In the genomic region with DNA sequence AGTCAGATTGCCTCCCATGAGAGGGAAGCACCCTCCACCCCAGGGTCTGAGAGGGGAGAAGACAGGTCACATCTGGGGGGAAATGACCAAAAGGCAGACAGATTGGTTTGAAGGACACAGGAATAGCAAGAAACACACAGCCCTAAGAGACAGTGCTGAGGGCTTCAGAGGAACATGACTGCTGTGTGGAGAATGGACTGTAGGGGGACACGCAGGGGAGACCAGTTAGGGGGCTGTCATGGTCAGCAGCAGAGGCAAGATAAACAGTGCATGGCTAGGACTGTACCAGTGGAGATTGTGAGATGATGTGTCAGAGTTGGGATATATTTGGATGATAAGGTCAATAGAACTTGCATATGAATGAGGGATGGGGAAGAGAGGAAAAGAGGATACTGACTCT, we compare ENCODE assay signal across 20 cellular contexts. TPM values are rescaled to one million over a fixed set of nuclear protein-coding genes. Genes with fewer than 3 reads are reported as not detected.
DNase-seq lines count a peak whose midpoint lies in the region; ATAC-seq, FAIRE-seq and TF ChIP-seq lines count a peak whose summit lies in the region.
"Had no signal": no experiment of that assay in that cellular context is flagged by ENCODE, and none has a peak within 500 bp of the region (broad histone marks: within the 10 kb centered on the region; RNA-seq: fewer than 3 reads in every experiment).

No MANE protein-coding gene starts in this region.

- H3K9me3 ChIP-seq in astrocyte (ENCODE audit: insufficient read depth, low read depth, low read length) = no peaks in the 10 kb centered on the region
- H3K9me3 ChIP-seq: ascending aorta had no signal

- CTCF ChIA-PET in AG04449 (lab: Yijun Ruan, JAX) = interaction anchor here (0.9 to 1.2 kb wide), 2 partner anchors 16 to 136 kb away, joined by 3 read pairs; a partner anchor contains a TSS

- peaks cover 10% of the 10 kb centered on the region for H3K27me3 Mint-ChIP-seq in GM23338 (ENCODE audit: insufficient read depth, low read depth, poor library complexity)
- H3K27me3 Mint-ChIP-seq in astrocyte (ENCODE audit: low read depth, unreplicated experiment) = peaks cover 34% of the 10 kb centered on the region

- peak; percentile 36 for ATAC-seq in GM23338
- ATAC-seq in GM21447 (IDR thresholded peaks at IDR 0.05; ENCODE audit: unreplicated experiment) = no peak
- ATAC-seq in left lobe of liver = no peak
- ATAC-seq: activated naive CD4-positive, alpha-beta T cell treated with anti-CD3 and anti-CD28 coated beads, Interleukin-2, amount 50 U/mL, for 72 hours; left colon; natural killer cell treated with Interleukin-12 subunit alpha and Interleukin-12 subunit beta and Interleukin-15 and Interleukin-18, amount 100 ng/mL, for 72 hours had no signal

- H3K79me2 ChIP-seq in GM23338 (replicated peaks; ENCODE audit: insufficient read depth) = no peaks in the 10 kb centered on the region
- H3K79me2 ChIP-seq in astrocyte (ENCODE audit: insufficient read depth, low read length) = no peaks in the 10 kb centered on the region

- no peaks in the 10 kb centered on the region for H3K9me2 ChIP-seq in GM23338 (ENCODE audit: insufficient read depth)

- H3K4me1 Mint-ChIP-seq in GM23338 = peaks cover 7% of the 10 kb centered on the region
- peaks cover 2% of the 10 kb centered on the region for H3K4me1 Mint-ChIP-seq in astrocyte (ENCODE audit: low read depth, unreplicated experiment)
- H3K4me1 Mint-ChIP-seq: CD4-positive, CD25-positive, alpha-beta regulatory T cell had no signal

- peak; percentile 13 for TF ChIP-seq CTCF in AG04449 (IDR thresholded peaks at IDR 0.05; ENCODE audit: insufficient read depth, low read length, missing control alignments)
- TF ChIP-seq CTCF in GM23338 (conservative IDR thresholded peaks at IDR 0.05; ENCODE audit: low read depth in 2 of 2) = peak; percentile 17 to 47; a peak in 3 of 4 replicates
- peak; percentile 4 for TF ChIP-seq CTCF in astrocyte (IDR thresholded peaks at IDR 0.05; ENCODE audit: insufficient read depth, low read depth, low read length)
- peak; percentile 16 for TF ChIP-seq CTCF in fibroblast of villous mesenchyme (IDR thresholded peaks at IDR 0.05; ENCODE audit: insufficient read depth, low read depth, low read length)

- no peak for FAIRE-seq in astrocyte (lab: Jason Lieb, UNC)
- FAIRE-seq: colon had no signal

- H3K9ac ChIP-seq in astrocyte (ENCODE audit: low read length) = no peak overlapping the region

- peaks cover 10% of the 10 kb centered on the region; the same call in 1 of the 2 replicates for H3F3A ChIP-seq in GM23338 (replicated peaks; ENCODE audit: low read depth)

- H3K4me1 ChIP-seq in GM23338 (ENCODE audit: insufficient read depth) (peaks cover 23% of the 10 kb centered on the region), astrocyte (ENCODE audit: insufficient read depth, low read length) (peaks cover 4% of the 10 kb centered on the region)

- H3K4me3 Mint-ChIP-seq in GM23338 = no peak overlapping the region
- no peak overlapping the region for H3K4me3 Mint-ChIP-seq in astrocyte (ENCODE audit: unreplicated experiment)
- H3K4me3 Mint-ChIP-seq: activated T-helper 1 cell treated with anti-CD3 and anti-CD28 coated beads, Interleukin-12 subunit alpha, Interleukin-12 subunit beta, Interleukin-2, Interleukin-4 antibody, amounts not matched to agents 30 ng/mL and 10 ng/mL and 1 ng/mL, durations not matched to agents 14 hours and 24 hours and 36 hours; CD4-positive, CD25-positive, alpha-beta regulatory T cell; natural killer cell treated with Interleukin-12 subunit alpha and Interleukin-12 subunit beta and Interleukin-15 and Interleukin-18, amount 100 ng/mL, for 72 hours had no signal

- peaks cover 79% of the 10 kb centered on the region for H3K27me3 ChIP-seq in GM23338 (ENCODE audit: insufficient read depth)
- H3K27me3 ChIP-seq in astrocyte (ENCODE audit: insufficient read depth, low read length) = peaks cover 36% of the 10 kb centered on the region
- H3K27me3 ChIP-seq: ascending aorta had no signal

- no peaks in the 10 kb centered on the region for H3K36me3 Mint-ChIP-seq in GM23338 (ENCODE audit: low read depth)
- H3K36me3 Mint-ChIP-seq in astrocyte (ENCODE audit: low read depth, unreplicated experiment) = peaks cover 4% of the 10 kb centered on the region
- H3K36me3 Mint-ChIP-seq: activated naive CD4-positive, alpha-beta T cell treated with anti-CD3 and anti-CD28 coated beads, Interleukin-2, amount 50 U/mL, for 72 hours; CD4-positive, CD25-positive, alpha-beta regulatory T cell had no signal

- H3K4me3 ChIP-seq in AG04449 (ENCODE audit: low read depth, low read length) (no peak overlapping the region), GM23338 (no peak overlapping the region), astrocyte (ENCODE audit: insufficient read depth, low read depth, low read length) (no peak overlapping the region), fibroblast of villous mesenchyme (ENCODE audit: low read depth, low read length) (no peak overlapping the region)
- H3K4me3 ChIP-seq: ascending aorta had no signal

- H2AFZ ChIP-seq in GM23338 (no peak overlapping the region), astrocyte (ENCODE audit: low read depth, low read length) (no peak overlapping the region)

- H3K27ac Mint-ChIP-seq in GM23338 = no peak overlapping the region
- no peak overlapping the region for H3K27ac Mint-ChIP-seq in astrocyte (ENCODE audit: unreplicated experiment)
- H3K27ac Mint-ChIP-seq: activated naive CD4-positive, alpha-beta T cell treated with anti-CD3 and anti-CD28 coated beads, Interleukin-2, amount 50 U/mL, for 72 hours; activated T-helper 1 cell treated with anti-CD3 and anti-CD28 coated beads, Interleukin-12 subunit alpha, Interleukin-12 subunit beta, Interleukin-2, Interleukin-4 antibody, amounts not matched to agents 30 ng/mL and 10 ng/mL and 1 ng/mL, durations not matched to agents 14 hours and 24 hours and 36 hours; CD4-positive, CD25-positive, alpha-beta regulatory T cell; natural killer cell treated with Interleukin-12 subunit alpha and Interleukin-12 subunit beta and Interleukin-15 and Interleukin-18, amount 100 ng/mL, for 72 hours had no signal

- H3K36me3 ChIP-seq in GM23338 (ENCODE audit: insufficient read depth) (no peaks in the 10 kb centered on the region), astrocyte (ENCODE audit: insufficient read depth, low read length) (no peaks in the 10 kb centered on the region)
- H3K36me3 ChIP-seq: ascending aorta had no signal

- POLR2A ChIA-PET in AG04449 (lab: Yijun Ruan, JAX) = interaction anchor here (0.6 kb wide), 1 partner anchor 106 kb away, joined by 3 read pairs; no protein-coding TSS in a partner anchor

- DNase-seq in AG04449 (ENCODE audit: low read depth, low spot score) (no peak), GM23338 (ENCODE audit: low spot score) (no peak), astrocyte (ENCODE audit: low read depth) (no peak), fibroblast of villous mesenchyme (ENCODE audit: low read depth) (no peak), H4 (ENCODE audit: low spot score) (no peak), hippocampal formation (lab: John Stamatoyannopoulos, UW) (no peak), left lobe of liver (ENCODE audit: low spot score) (no peak)
- DNase-seq: activated CD4-positive, alpha-beta T cell treated with anti-CD3 and anti-CD28 coated beads for 1 hour; CD4-positive, CD25-positive, alpha-beta regulatory T cell; left colon; NCI-H2081; NCI-H345; NCI-H774; substantia nigra had no signal

- H3K9me3 Mint-ChIP-seq in GM23338 = no peaks in the 10 kb centered on the region
- no peaks in the 10 kb centered on the region for H3K9me3 Mint-ChIP-seq in astrocyte (ENCODE audit: unreplicated experiment)
- H3K9me3 Mint-ChIP-seq: activated naive CD4-positive, alpha-beta T cell treated with anti-CD3 and anti-CD28 coated beads, Interleukin-2, amount 50 U/mL, for 72 hours; activated T-helper 1 cell treated with anti-CD3 and anti-CD28 coated beads, Interleukin-12 subunit alpha, Interleukin-12 subunit beta, Interleukin-2, Interleukin-4 antibody, amounts not matched to agents 30 ng/mL and 10 ng/mL and 1 ng/mL, durations not matched to agents 14 hours and 24 hours and 36 hours; CD4-positive, CD25-positive, alpha-beta regulatory T cell; natural killer cell treated with Interleukin-12 subunit alpha and Interleukin-12 subunit beta and Interleukin-15 and Interleukin-18, amount 100 ng/mL, for 72 hours had no signal

- H3K4me2 ChIP-seq in GM23338 (no peak overlapping the region), astrocyte (ENCODE audit: low read length) (no peak overlapping the region)

- H4K20me1 ChIP-seq in GM23338 (replicated peaks; ENCODE audit: insufficient read depth) = 0 out of 2 replicates have a peak, but pooled peaks cover 3% of the 10 kb centered on the region
- H4K20me1 ChIP-seq in astrocyte (ENCODE audit: insufficient read depth, low read length) = peaks cover 13% of the 10 kb centered on the region

- H3K27ac ChIP-seq in GM23338 (ENCODE audit: low read depth) (no peak overlapping the region), astrocyte (ENCODE audit: low read depth, low read length) (no peak overlapping the region)
- H3K27ac ChIP-seq: ascending aorta had no signal

TF ChIP-seq in GM23338, 12 proteins besides CTCF, POLR2A, EP300 and RAD21:
- TF ChIP-seq CREB1 (CRISPR knock-in tag; IDR thresholded peaks at IDR 0.05; ENCODE audit: low read depth) (no peak), ZNF331 (CRISPR knock-in tag; IDR thresholded peaks at IDR 0.05; ENCODE audit: low read depth) (no peak), EZH2 (IDR thresholded peaks at IDR 0.05; ENCODE audit: low read depth, unreplicated experiment) (peak; percentile 3), NANOG (IDR thresholded peaks at IDR 0.05; ENCODE audit: borderline replicate concordance) (no peak)

RNA-seq across cellular contexts. Expression of a gene that starts 19.7 kb away (rescaled TPM):
- total RNA-seq in GM23338 (2014; rRNA removed; shearing (Covaris generic)) = 19.6 and 23.8 TPM in 2 replicates
- 21.8 and 23.1 TPM in 2 replicates for polyA plus RNA-seq in GM23338 (2016; fragmentation: Nextera tagmentation; extraction: Ambion mirVana)
- 22.4 and 23.8 TPM in 2 replicates for total RNA-seq in astrocyte
- total RNA-seq in fibroblast of villous mesenchyme = 25.4 and 29.4 TPM in 2 replicates
- total RNA-seq in H4 (2014; rRNA removed; shearing (Covaris generic)) = 28.1 and 33.8 TPM in 2 replicates
- 22.7 TPM for total RNA-seq in left lobe of liver
